ENCODE assay signal across 19 cellular contexts in genomic region chr9:125400725-125401124, GRCh38.
"Had no signal": no experiment of that assay in that cellular context is flagged by ENCODE, and none has a peak within 500 bp of the region (broad histone marks: within the 10 kb centered on the region; RNA-seq: fewer than 3 reads in every experiment).

No MANE protein-coding gene starts in this region.

- H3K9me3 Mint-ChIP-seq: natural killer cell; neural crest cell; stimulated activated naive B cell treated with anti-CD40 and anti-IgM and Interleukin-4, amounts not matched to agents 10 μg/mL and 1 μg/mL and 100 μg/mL, for 72 hours; stimulated activated naive CD8-positive, alpha-beta T cell treated with anti-CD3 and anti-CD28 coated beads, Interleukin-15, amount 100 ng/mL, for 72 hours had no signal

- H3K36me3 Mint-ChIP-seq: natural killer cell; stimulated activated naive B cell treated with anti-CD40 and anti-IgM and Interleukin-4, amounts not matched to agents 10 μg/mL and 1 μg/mL and 100 μg/mL, for 72 hours had no signal

- H3K4me1 ChIP-seq: colonic mucosa, esophagus squamous epithelium, gastroesophageal sphincter, pancreas, testis, transverse colon had no signal

- H3K36me3 ChIP-seq: colonic mucosa, esophagus squamous epithelium, gastroesophageal sphincter, pancreas, transverse colon had no signal

- H3K27me3 Mint-ChIP-seq: progenitor cell of endocrine pancreas; stimulated activated naive B cell treated with anti-CD40 and anti-IgM and Interleukin-4, amounts not matched to agents 10 μg/mL and 1 μg/mL and 100 μg/mL, for 72 hours; stimulated activated naive CD8-positive, alpha-beta T cell treated with anti-CD3 and anti-CD28 coated beads, Interleukin-15, amount 100 ng/mL, for 72 hours had no signal

- H3K4me1 Mint-ChIP-seq: natural killer cell; neural crest cell; stimulated activated naive B cell treated with anti-CD40 and anti-IgM and Interleukin-4, amounts not matched to agents 10 μg/mL and 1 μg/mL and 100 μg/mL, for 72 hours had no signal

- DNase-seq: colonic mucosa; dermis blood vessel endothelial cell; esophagus squamous epithelium; foreskin fibroblast; glutamatergic neuron; islet precursor cell; mammary epithelial cell; natural killer cell; occipital lobe; pancreas; stimulated activated CD4-positive, alpha-beta T cell treated with anti-CD3 and anti-CD28 coated beads, Interleukin-1b, Interleukin-23, amount 100 ng/mL, for 48 hours; stimulated activated CD4-positive, alpha-beta T cell treated with anti-CD3 and anti-CD28 coated beads, Interleukin-4, amount 100 ng/mL, for 24 hours; stimulated activated naive B cell treated with anti-CD40 and anti-IgM and Interleukin-4, amounts not matched to agents 10 μg/mL and 1 μg/mL and 100 μg/mL, for 72 hours; stimulated activated naive CD8-positive, alpha-beta T cell treated with anti-CD3 and anti-CD28 coated beads, Interleukin-15, amount 100 ng/mL, for 72 hours; testis; transverse colon had no signal

- H3K27me3 ChIP-seq: colonic mucosa, esophagus squamous epithelium, gastroesophageal sphincter, pancreas, testis, transverse colon had no signal

- H3K27ac Mint-ChIP-seq: natural killer cell; progenitor cell of endocrine pancreas; stimulated activated naive B cell treated with anti-CD40 and anti-IgM and Interleukin-4, amounts not matched to agents 10 μg/mL and 1 μg/mL and 100 μg/mL, for 72 hours had no signal

- H3K9me3 ChIP-seq: colonic mucosa, esophagus squamous epithelium, gastroesophageal sphincter, pancreas, testis, transverse colon had no signal

- H3K4me3 ChIP-seq: colonic mucosa, esophagus squamous epithelium, gastroesophageal sphincter, pancreas, testis, transverse colon had no signal

- H3K4me3 Mint-ChIP-seq: natural killer cell; neural crest cell; stimulated activated naive B cell treated with anti-CD40 and anti-IgM and Interleukin-4, amounts not matched to agents 10 μg/mL and 1 μg/mL and 100 μg/mL, for 72 hours; stimulated activated naive CD8-positive, alpha-beta T cell treated with anti-CD3 and anti-CD28 coated beads, Interleukin-15, amount 100 ng/mL, for 72 hours had no signal
